16 cellular contexts compared by ENCODE assay signal in genomic region chr19:31002852-31003251, GRCh38.
A peak's percentile ranks its signal among the peaks of the same experiment; 100 is the strongest.
DNase-seq lines count a peak whose midpoint lies in the region; ATAC-seq and TF ChIP-seq lines count a peak whose summit lies in the region.
"Had no signal": no experiment of that assay in that cellular context is flagged by ENCODE, and none has a peak within 500 bp of the region (broad histone marks: within the 10 kb centered on the region; RNA-seq: fewer than 3 reads in every experiment).

No MANE protein-coding gene starts in this region.

- no peak for TF ChIP-seq POLR2A in heart left ventricle (IDR thresholded peaks at IDR 0.05)

- no peaks in the 10 kb centered on the region for H3K36me3 Mint-ChIP-seq in osteocyte (ENCODE audit: unreplicated experiment)

- no peaks in the 10 kb centered on the region for H3K4me1 Mint-ChIP-seq in osteocyte (ENCODE audit: unreplicated experiment)

- H3K4me3 Mint-ChIP-seq in osteocyte (ENCODE audit: unreplicated experiment), result no peak overlapping the region

- H3K27me3 ChIP-seq in SJCRH30 (no peaks in the 10 kb centered on the region), foreskin keratinocyte (no peaks in the 10 kb centered on the region), heart left ventricle (peaks cover 0 to 4% (median 0%) of the 10 kb centered on the region in 9 donors)
- H3K27me3 ChIP-seq: BLaER1 treated with 17β-estradiol and CSF1 and Interleukin-3, amounts not matched to agents 10 nM and 100 nM had no signal

- TF ChIP-seq CTCF in foreskin keratinocyte (conservative IDR thresholded peaks at IDR 0.05) (peak; percentile 33), osteocyte (IDR thresholded peaks at IDR 0.05) (peak; percentile 17), heart left ventricle (IDR thresholded peaks at IDR 0.05) (no peak)

- H3K4me3 ChIP-seq in SJCRH30, result no peak overlapping the region
- no peak overlapping the region for H3K4me3 ChIP-seq in heart left ventricle
- H3K4me3 ChIP-seq: BLaER1 treated with 17β-estradiol and CSF1 and Interleukin-3, amounts not matched to agents 10 nM and 100 nM; HAP-1; PC-9 had no signal

- no peaks in the 10 kb centered on the region for H3K9me3 Mint-ChIP-seq in osteocyte (ENCODE audit: unreplicated experiment)

- DNase-seq in ELR (ENCODE audit: low read depth) (peak; percentile 4), SJCRH30 (peak; percentile 24 to 68), foreskin keratinocyte (no peak), osteocyte (ENCODE audit: extremely low spot score, unreplicated experiment) (no peak), heart left ventricle (no peak)
- DNase-seq: DMS153, NCI-H1436, NCI-H2081, NCI-H2227 treated with DMSO at 0.1 percent for 48 hours, NCI-H526 treated with DMSO at 0.1 percent for 48 hours, PC-9 had no signal

- ATAC-seq in foreskin keratinocyte (no peak), heart left ventricle (no peak), HG02588 (IDR thresholded peaks at IDR 0.05; ENCODE audit: unreplicated experiment) (no peak), HG03097 (IDR thresholded peaks at IDR 0.05; ENCODE audit: low FRiP score, unreplicated experiment) (no peak), HG03139 (IDR thresholded peaks at IDR 0.05; ENCODE audit: unreplicated experiment) (no peak)

- H3K9me3 ChIP-seq in SJCRH30 (replicated peaks) (no peaks in the 10 kb centered on the region), heart left ventricle (no peaks in the 10 kb centered on the region)
- H3K9me3 ChIP-seq: HAP-1 had no signal

- WGBS in heart left ventricle, 4 donors, result 47 to 69% (median 58%) methylated on average over 6 to 7 of the region's 7 CpGs

- intact Hi-C loops in heart left ventricle (cut with DNase I), result no loop called here

- no peaks in the 10 kb centered on the region for H3K27me3 Mint-ChIP-seq in osteocyte (ENCODE audit: unreplicated experiment)

- H3K4me1 ChIP-seq in SJCRH30, result 0 out of 2 replicates have a peak, but pooled peaks cover 4% of the 10 kb centered on the region
- H3K4me1 ChIP-seq in foreskin keratinocyte, result no peaks in the 10 kb centered on the region
- no peaks in the 10 kb centered on the region for H3K4me1 ChIP-seq in heart left ventricle
- H3K4me1 ChIP-seq: BLaER1 treated with 17β-estradiol and CSF1 and Interleukin-3, amounts not matched to agents 10 nM and 100 nM; HAP-1 had no signal

- H3K27ac ChIP-seq in SJCRH30, result no peak overlapping the region
- no peak overlapping the region for H3K27ac ChIP-seq in foreskin keratinocyte
- H3K27ac ChIP-seq in heart left ventricle, result no peak overlapping the region
- H3K27ac ChIP-seq: BLaER1 treated with 17β-estradiol and CSF1 and Interleukin-3, amounts not matched to agents 10 nM and 100 nM; PC-9 had no signal

- no peak overlapping the region for H3K27ac Mint-ChIP-seq in osteocyte (ENCODE audit: unreplicated experiment)

- H3K36me3 ChIP-seq in SJCRH30 (no peaks in the 10 kb centered on the region), heart left ventricle (no peaks in the 10 kb centered on the region)
- H3K36me3 ChIP-seq: BLaER1 treated with 17β-estradiol and CSF1 and Interleukin-3, amounts not matched to agents 10 nM and 100 nM; HAP-1 had no signal

Comparison
In these comparisons a context has a peak if more than half of its experiments do, and no peak if none do; other contexts are left out.
1. DNase-seq: peak in ELR (single experiment) and SJCRH30 (2 of 2); none in foreskin keratinocyte (0 of 2), osteocyte (single experiment) and heart left ventricle (0 of 5).
2. CTCF ChIP-seq: peak in foreskin keratinocyte (single experiment) and osteocyte (single experiment); none in heart left ventricle (0 of 12).